In the genomic region with DNA sequence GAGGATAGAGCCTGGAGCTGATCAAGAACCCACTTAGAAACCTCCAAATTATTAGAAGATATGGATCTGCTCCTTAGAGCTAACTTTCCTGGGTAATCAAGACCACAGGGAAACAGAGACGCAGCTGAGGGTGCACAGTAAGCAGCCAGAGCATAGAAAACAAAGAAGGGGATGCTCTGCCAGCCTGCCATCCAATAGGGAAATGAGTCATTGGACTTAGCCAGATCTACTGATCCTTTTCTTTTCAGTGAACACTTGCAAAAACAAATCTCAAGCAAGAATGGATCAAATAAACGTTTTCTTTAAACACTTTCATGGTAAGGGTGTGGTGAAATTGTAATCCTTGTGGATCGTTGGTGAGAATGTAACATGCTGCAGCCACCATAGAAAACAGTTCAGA, we compare ENCODE assay signal across 2 cellular contexts.
TF ChIP-seq lines count a peak whose summit lies in the region.

No MANE protein-coding gene starts in this region.

TF ChIP-seq in SK-N-SH, 30 proteins besides CTCF, POLR2A, EP300 and RAD21 (continued from another document and continues in another):
- TF ChIP-seq, protein P1, sequence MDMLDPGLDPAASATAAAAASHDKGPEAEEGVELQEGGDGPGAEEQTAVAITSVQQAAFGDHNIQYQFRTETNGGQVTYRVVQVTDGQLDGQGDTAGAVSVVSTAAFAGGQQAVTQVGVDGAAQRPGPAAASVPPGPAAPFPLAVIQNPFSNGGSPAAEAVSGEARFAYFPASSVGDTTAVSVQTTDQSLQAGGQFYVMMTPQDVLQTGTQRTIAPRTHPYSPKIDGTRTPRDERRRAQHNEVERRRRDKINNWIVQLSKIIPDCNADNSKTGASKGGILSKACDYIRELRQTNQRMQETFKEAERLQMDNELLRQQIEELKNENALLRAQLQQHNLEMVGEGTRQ (IDR thresholded peaks at IDR 0.05; ENCODE audit: borderline replicate concordance, low read depth, low read length): no peak
- TF ChIP-seq FOXM1 (IDR thresholded peaks at IDR 0.05; ENCODE audit: low read depth) (no peak), ELF1 (IDR thresholded peaks at IDR 0.05) (no peak), TCF12 (IDR thresholded peaks at IDR 0.05) (0 out of 2 replicates have a peak, but pooled peaks have one; percentile 27), MEF2A (IDR thresholded peaks at IDR 0.05; ENCODE audit: borderline replicate concordance, low read depth) (no peak), NFIC (IDR thresholded peaks at IDR 0.05; ENCODE audit: borderline replicate concordance) (no peak), FOXJ3 (CRISPR knock-in tag; IDR thresholded peaks at IDR 0.05) (no peak), GABPA (IDR thresholded peaks at IDR 0.05; ENCODE audit: low read depth) (no peak), GATA2 (CRISPR knock-in tag; IDR thresholded peaks at IDR 0.05) (no peak), MXI1 (IDR thresholded peaks at IDR 0.05; ENCODE audit: low read depth, low read length) (no peak), POLR2AphosphoS5 (IDR thresholded peaks at IDR 0.05; ENCODE audit: low read depth, low read length) (no peak), YY1 (IDR thresholded peaks at IDR 0.05; ENCODE audit: low read depth) (no peak), RFX5 (IDR thresholded peaks at IDR 0.05; ENCODE audit: low read length) (no peak), SMC3 (IDR thresholded peaks at IDR 0.05; ENCODE audit: low read depth, low read length) (no peak), SIN3A (IDR thresholded peaks at IDR 0.05; ENCODE audit: borderline replicate concordance, low read depth, low read length) (no peak), JUND (IDR thresholded peaks at IDR 0.05) (peak; percentile 43; the same call in 1 of the 2 replicates), FOSL2 (IDR thresholded peaks at IDR 0.05; ENCODE audit: borderline replicate concordance, low read depth) (peak; percentile 41; the same call in 1 of the 2 replicates), TEAD4 (IDR thresholded peaks at IDR 0.05; ENCODE audit: borderline replicate concordance, insufficient read depth) (no peak), CHD2 (IDR thresholded peaks at IDR 0.05; ENCODE audit: low read length, partially characterized antibody) (no peak)
- TF ChIP-seq, protein P2, sequence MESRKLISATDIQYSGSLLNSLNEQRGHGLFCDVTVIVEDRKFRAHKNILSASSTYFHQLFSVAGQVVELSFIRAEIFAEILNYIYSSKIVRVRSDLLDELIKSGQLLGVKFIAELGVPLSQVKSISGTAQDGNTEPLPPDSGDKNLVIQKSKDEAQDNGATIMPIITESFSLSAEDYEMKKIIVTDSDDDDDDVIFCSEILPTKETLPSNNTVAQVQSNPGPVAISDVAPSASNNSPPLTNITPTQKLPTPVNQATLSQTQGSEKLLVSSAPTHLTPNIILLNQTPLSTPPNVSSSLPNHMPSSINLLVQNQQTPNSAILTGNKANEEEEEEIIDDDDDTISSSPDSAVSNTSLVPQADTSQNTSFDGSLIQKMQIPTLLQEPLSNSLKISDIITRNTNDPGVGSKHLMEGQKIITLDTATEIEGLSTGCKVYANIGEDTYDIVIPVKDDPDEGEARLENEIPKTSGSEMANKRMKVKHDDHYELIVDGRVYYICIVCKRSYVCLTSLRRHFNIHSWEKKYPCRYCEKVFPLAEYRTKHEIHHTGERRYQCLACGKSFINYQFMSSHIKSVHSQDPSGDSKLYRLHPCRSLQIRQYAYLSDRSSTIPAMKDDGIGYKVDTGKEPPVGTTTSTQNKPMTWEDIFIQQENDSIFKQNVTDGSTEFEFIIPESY (IDR thresholded peaks at IDR 0.05; ENCODE audit: borderline replicate concordance, low read depth): no peak
- TF ChIP-seq, protein P3, sequence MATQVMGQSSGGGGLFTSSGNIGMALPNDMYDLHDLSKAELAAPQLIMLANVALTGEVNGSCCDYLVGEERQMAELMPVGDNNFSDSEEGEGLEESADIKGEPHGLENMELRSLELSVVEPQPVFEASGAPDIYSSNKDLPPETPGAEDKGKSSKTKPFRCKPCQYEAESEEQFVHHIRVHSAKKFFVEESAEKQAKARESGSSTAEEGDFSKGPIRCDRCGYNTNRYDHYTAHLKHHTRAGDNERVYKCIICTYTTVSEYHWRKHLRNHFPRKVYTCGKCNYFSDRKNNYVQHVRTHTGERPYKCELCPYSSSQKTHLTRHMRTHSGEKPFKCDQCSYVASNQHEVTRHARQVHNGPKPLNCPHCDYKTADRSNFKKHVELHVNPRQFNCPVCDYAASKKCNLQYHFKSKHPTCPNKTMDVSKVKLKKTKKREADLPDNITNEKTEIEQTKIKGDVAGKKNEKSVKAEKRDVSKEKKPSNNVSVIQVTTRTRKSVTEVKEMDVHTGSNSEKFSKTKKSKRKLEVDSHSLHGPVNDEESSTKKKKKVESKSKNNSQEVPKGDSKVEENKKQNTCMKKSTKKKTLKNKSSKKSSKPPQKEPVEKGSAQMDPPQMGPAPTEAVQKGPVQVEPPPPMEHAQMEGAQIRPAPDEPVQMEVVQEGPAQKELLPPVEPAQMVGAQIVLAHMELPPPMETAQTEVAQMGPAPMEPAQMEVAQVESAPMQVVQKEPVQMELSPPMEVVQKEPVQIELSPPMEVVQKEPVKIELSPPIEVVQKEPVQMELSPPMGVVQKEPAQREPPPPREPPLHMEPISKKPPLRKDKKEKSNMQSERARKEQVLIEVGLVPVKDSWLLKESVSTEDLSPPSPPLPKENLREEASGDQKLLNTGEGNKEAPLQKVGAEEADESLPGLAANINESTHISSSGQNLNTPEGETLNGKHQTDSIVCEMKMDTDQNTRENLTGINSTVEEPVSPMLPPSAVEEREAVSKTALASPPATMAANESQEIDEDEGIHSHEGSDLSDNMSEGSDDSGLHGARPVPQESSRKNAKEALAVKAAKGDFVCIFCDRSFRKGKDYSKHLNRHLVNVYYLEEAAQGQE (IDR thresholded peaks at IDR 0.05; ENCODE audit: low read depth, low read length): no peak
- TF ChIP-seq, protein P4, sequence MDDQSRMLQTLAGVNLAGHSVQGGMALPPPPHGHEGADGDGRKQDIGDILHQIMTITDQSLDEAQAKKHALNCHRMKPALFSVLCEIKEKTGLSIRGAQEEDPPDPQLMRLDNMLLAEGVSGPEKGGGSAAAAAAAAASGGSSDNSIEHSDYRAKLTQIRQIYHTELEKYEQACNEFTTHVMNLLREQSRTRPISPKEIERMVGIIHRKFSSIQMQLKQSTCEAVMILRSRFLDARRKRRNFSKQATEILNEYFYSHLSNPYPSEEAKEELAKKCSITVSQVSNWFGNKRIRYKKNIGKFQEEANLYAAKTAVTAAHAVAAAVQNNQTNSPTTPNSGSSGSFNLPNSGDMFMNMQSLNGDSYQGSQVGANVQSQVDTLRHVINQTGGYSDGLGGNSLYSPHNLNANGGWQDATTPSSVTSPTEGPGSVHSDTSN (IDR thresholded peaks at IDR 0.05): peak; percentile 23; the same call in 1 of the 2 replicates
- TF ChIP-seq, protein P5, sequence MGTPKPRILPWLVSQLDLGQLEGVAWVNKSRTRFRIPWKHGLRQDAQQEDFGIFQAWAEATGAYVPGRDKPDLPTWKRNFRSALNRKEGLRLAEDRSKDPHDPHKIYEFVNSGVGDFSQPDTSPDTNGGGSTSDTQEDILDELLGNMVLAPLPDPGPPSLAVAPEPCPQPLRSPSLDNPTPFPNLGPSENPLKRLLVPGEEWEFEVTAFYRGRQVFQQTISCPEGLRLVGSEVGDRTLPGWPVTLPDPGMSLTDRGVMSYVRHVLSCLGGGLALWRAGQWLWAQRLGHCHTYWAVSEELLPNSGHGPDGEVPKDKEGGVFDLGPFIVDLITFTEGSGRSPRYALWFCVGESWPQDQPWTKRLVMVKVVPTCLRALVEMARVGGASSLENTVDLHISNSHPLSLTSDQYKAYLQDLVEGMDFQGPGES (IDR thresholded peaks at IDR 0.05; ENCODE audit: low read depth, low read length): no peak

TF ChIP-seq in SK-N-SH treated with all-trans-retinoic acid at 6 μM for 48 hours, 23 proteins besides CTCF, POLR2A, EP300 and RAD21 (continued from another document):
- TF ChIP-seq, protein P6, sequence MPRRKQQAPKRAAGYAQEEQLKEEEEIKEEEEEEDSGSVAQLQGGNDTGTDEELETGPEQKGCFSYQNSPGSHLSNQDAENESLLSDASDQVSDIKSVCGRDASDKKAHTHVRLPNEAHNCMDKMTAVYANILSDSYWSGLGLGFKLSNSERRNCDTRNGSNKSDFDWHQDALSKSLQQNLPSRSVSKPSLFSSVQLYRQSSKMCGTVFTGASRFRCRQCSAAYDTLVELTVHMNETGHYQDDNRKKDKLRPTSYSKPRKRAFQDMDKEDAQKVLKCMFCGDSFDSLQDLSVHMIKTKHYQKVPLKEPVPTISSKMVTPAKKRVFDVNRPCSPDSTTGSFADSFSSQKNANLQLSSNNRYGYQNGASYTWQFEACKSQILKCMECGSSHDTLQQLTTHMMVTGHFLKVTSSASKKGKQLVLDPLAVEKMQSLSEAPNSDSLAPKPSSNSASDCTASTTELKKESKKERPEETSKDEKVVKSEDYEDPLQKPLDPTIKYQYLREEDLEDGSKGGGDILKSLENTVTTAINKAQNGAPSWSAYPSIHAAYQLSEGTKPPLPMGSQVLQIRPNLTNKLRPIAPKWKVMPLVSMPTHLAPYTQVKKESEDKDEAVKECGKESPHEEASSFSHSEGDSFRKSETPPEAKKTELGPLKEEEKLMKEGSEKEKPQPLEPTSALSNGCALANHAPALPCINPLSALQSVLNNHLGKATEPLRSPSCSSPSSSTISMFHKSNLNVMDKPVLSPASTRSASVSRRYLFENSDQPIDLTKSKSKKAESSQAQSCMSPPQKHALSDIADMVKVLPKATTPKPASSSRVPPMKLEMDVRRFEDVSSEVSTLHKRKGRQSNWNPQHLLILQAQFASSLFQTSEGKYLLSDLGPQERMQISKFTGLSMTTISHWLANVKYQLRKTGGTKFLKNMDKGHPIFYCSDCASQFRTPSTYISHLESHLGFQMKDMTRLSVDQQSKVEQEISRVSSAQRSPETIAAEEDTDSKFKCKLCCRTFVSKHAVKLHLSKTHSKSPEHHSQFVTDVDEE (CRISPR knock-in tag; IDR thresholded peaks at IDR 0.05): no peak
- no peak for TF ChIP-seq ZNF8 (CRISPR knock-in tag; IDR thresholded peaks at IDR 0.05)
- TF ChIP-seq ISL1 (CRISPR knock-in tag; IDR thresholded peaks at IDR 0.05): no peak
- no peak for TF ChIP-seq ESRRG (CRISPR knock-in tag; IDR thresholded peaks at IDR 0.05)
